In the genomic region with DNA sequence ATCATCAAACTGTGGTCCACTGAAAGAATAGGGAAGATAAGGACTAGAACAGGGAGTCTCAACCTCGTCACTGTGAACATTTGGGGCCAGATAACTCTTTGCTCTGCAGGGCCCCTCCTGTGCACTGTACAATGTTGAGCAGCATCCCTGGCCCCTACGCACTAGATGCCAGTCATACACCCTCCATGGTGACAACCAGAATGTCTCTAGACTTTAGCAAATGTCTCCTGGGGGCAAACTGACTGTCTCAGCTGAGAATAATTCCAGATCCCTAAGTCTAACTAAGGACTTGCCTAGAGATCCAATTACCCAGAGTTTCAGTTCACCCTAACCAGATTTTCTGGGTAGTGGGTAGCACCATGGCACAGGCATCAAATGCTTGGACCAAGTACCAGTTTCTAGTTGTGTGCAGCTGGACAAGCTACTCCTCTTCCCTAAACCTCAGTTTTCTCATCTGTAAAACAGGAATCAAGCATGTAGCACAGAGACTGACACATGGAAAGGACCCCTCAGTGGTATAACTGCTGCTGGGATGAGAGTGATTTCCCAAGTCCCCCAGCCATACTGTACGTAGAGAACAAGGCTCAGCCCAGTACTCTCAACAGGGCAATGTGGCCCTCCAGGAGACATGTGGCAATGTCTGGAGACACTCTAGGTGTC, we compare ENCODE assay signal across 20 cellular contexts.
DNase-seq lines count a peak whose midpoint lies in the region; ATAC-seq and TF ChIP-seq lines count a peak whose summit lies in the region.
"Had no signal": no experiment of that assay in that cellular context is flagged by ENCODE, and none has a peak within 500 bp of the region (broad histone marks: within the 10 kb centered on the region; RNA-seq: fewer than 3 reads in every experiment).

No MANE protein-coding gene starts in this region.

- peak overlapping the region in 1 of 2 experiments; percentile 48 for H3K18ac ChIP-seq in mesenchymal stem cell (ENCODE audit: low read depth in 1 of 2, low read length in 2 of 2)

- no peak overlapping the region for H3K27ac Mint-ChIP-seq in activated naive CD8-positive, alpha-beta T cell treated with anti-CD3 and anti-CD28 coated beads, Interleukin-2, amount 50 U/mL, for 24 hours
- H3K27ac Mint-ChIP-seq in activated naive CD8-positive, alpha-beta T cell treated with anti-CD3 and anti-CD28 coated beads for 36 hours, result no peak overlapping the region
- peak overlapping the region; percentile 72 for H3K27ac Mint-ChIP-seq in activated T-helper 1 cell treated with anti-CD3 and anti-CD28 coated beads, Interleukin-12 subunit alpha, Interleukin-12 subunit beta, Interleukin-2, Interleukin-4 antibody, amounts not matched to agents 30 ng/mL and 10 ng/mL and 1 ng/mL, durations not matched to agents 14 hours and 24 hours and 36 hours
- peak overlapping the region; percentile 32 for H3K27ac Mint-ChIP-seq in type B pancreatic cell
- H3K27ac Mint-ChIP-seq: activated naive CD4-positive, alpha-beta T cell treated with anti-CD3 and anti-CD28 coated beads, Interleukin-2, amount 50 U/mL, for 72 hours; CD4-positive, CD25-positive, alpha-beta regulatory T cell; dendritic cell treated with granulocyte-macrophage colony-stimulating factor and Interleukin-4, amounts not matched to agents 40 ng/mL and 50 ng/mL, for 4 days had no signal

- H3K79me1 ChIP-seq in mesenchymal stem cell (replicated peaks; ENCODE audit: low read length, poor library complexity, severe bottlenecking), result peaks cover 4% of the 10 kb centered on the region

- no peak overlapping the region for H3K4me2 ChIP-seq in mesenchymal stem cell (ENCODE audit: low read length, poor library complexity, severe bottlenecking)

- no peaks in the 10 kb centered on the region for H3K36me3 Mint-ChIP-seq in activated naive CD8-positive, alpha-beta T cell treated with anti-CD3 and anti-CD28 coated beads, Interleukin-2, amount 50 U/mL, for 24 hours (ENCODE audit: low read depth)
- no peaks in the 10 kb centered on the region for H3K36me3 Mint-ChIP-seq in activated naive CD8-positive, alpha-beta T cell treated with anti-CD3 and anti-CD28 coated beads for 36 hours
- peaks cover 7% of the 10 kb centered on the region for H3K36me3 Mint-ChIP-seq in activated T-helper 1 cell treated with anti-CD3 and anti-CD28 coated beads, Interleukin-12 subunit alpha, Interleukin-12 subunit beta, Interleukin-2, Interleukin-4 antibody, amounts not matched to agents 30 ng/mL and 10 ng/mL and 1 ng/mL, durations not matched to agents 14 hours and 24 hours and 36 hours (ENCODE audit: low read depth)
- H3K36me3 Mint-ChIP-seq in type B pancreatic cell, result peaks cover 22% of the 10 kb centered on the region
- H3K36me3 Mint-ChIP-seq: activated naive CD4-positive, alpha-beta T cell treated with anti-CD3 and anti-CD28 coated beads, Interleukin-2, amount 50 U/mL, for 72 hours had no signal

- peak overlapping the region; percentile 2 for H3K4me3 Mint-ChIP-seq in activated naive CD8-positive, alpha-beta T cell treated with anti-CD3 and anti-CD28 coated beads, Interleukin-2, amount 50 U/mL, for 24 hours
- no peak overlapping the region for H3K4me3 Mint-ChIP-seq in activated naive CD8-positive, alpha-beta T cell treated with anti-CD3 and anti-CD28 coated beads for 36 hours
- H3K4me3 Mint-ChIP-seq in activated T-helper 1 cell treated with anti-CD3 and anti-CD28 coated beads, Interleukin-12 subunit alpha, Interleukin-12 subunit beta, Interleukin-2, Interleukin-4 antibody, amounts not matched to agents 30 ng/mL and 10 ng/mL and 1 ng/mL, durations not matched to agents 14 hours and 24 hours and 36 hours, result no peak overlapping the region
- H3K4me3 Mint-ChIP-seq in type B pancreatic cell, result no peak overlapping the region
- H3K4me3 Mint-ChIP-seq: CD4-positive, CD25-positive, alpha-beta regulatory T cell; dendritic cell treated with granulocyte-macrophage colony-stimulating factor and Interleukin-4, amounts not matched to agents 40 ng/mL and 50 ng/mL, for 4 days had no signal

- H3K4ac ChIP-seq in mesenchymal stem cell (ENCODE audit: low read depth in 1 of 2, low read length in 2 of 2), result no peak overlapping the region

- H3K9ac ChIP-seq in mesenchymal stem cell (ENCODE audit: low read length), result peak overlapping the region; percentile 33

- H3K14ac ChIP-seq in mesenchymal stem cell (ENCODE audit: low read length in 2 of 2), result peak overlapping the region in 1 of 2 experiments; percentile 89

- no peaks in the 10 kb centered on the region for H3K27me3 ChIP-seq in mesenchymal stem cell (ENCODE audit: control insufficient read depth in 1 of 2, insufficient read depth in 1 of 2, low read length in 2 of 2)
- H3K27me3 ChIP-seq: Peyer's patch had no signal

- peaks cover 14% of the 10 kb centered on the region for H3K4me1 ChIP-seq in mesenchymal stem cell (ENCODE audit: control insufficient read depth, insufficient read depth, low read depth, low read length)

- ATAC-seq in activated naive CD8-positive, alpha-beta T cell treated with anti-CD3 and anti-CD28 coated beads, Interleukin-2, amount 50 U/mL, for 24 hours, result no peak
- ATAC-seq in HG02588 (IDR thresholded peaks at IDR 0.05; ENCODE audit: unreplicated experiment), result no peak
- ATAC-seq: left lobe of liver had no signal

- intact Hi-C loops in activated T-helper 1 cell treated with anti-CD3 and anti-CD28 coated beads, Interleukin-12 subunit alpha, Interleukin-12 subunit beta, Interleukin-2, Interleukin-4 antibody, amounts not matched to agents 30 ng/mL and 10 ng/mL and 1 ng/mL, durations not matched to agents 14 hours and 24 hours and 36 hours (cut with micrococcal nuclease), result loop anchor here (2.0 to 10.0 kb wide), 3 partner anchors 89 to 229 kb away; a partner anchor contains a TSS

- no peaks in the 10 kb centered on the region for H3K9me3 ChIP-seq in mesenchymal stem cell (ENCODE audit: control insufficient read depth, low read length)
- H3K9me3 ChIP-seq: mucosa of descending colon, Peyer's patch had no signal

- peaks cover 50% of the 10 kb centered on the region for H3K4me1 Mint-ChIP-seq in activated naive CD8-positive, alpha-beta T cell treated with anti-CD3 and anti-CD28 coated beads, Interleukin-2, amount 50 U/mL, for 24 hours
- peaks cover 25% of the 10 kb centered on the region for H3K4me1 Mint-ChIP-seq in activated naive CD8-positive, alpha-beta T cell treated with anti-CD3 and anti-CD28 coated beads for 36 hours
- peaks cover 43% of the 10 kb centered on the region for H3K4me1 Mint-ChIP-seq in activated T-helper 1 cell treated with anti-CD3 and anti-CD28 coated beads, Interleukin-12 subunit alpha, Interleukin-12 subunit beta, Interleukin-2, Interleukin-4 antibody, amounts not matched to agents 30 ng/mL and 10 ng/mL and 1 ng/mL, durations not matched to agents 14 hours and 24 hours and 36 hours (ENCODE audit: low read depth)
- peaks cover 26% of the 10 kb centered on the region for H3K4me1 Mint-ChIP-seq in type B pancreatic cell (ENCODE audit: unreplicated experiment)

- no peak overlapping the region for H2AK5ac ChIP-seq in mesenchymal stem cell (ENCODE audit: low read length, severe bottlenecking)

- H2BK12ac ChIP-seq in mesenchymal stem cell (ENCODE audit: low read length in 2 of 2), result peak overlapping the region in 1 of 2 experiments; percentile 40

- no peak overlapping the region for H2BK5ac ChIP-seq in mesenchymal stem cell (ENCODE audit: low read depth, low read length, poor library complexity, severe bottlenecking)

- H2BK15ac ChIP-seq in mesenchymal stem cell (ENCODE audit: low read depth, poor library complexity, severe bottlenecking), result no peak overlapping the region

- H4K8ac ChIP-seq in mesenchymal stem cell (ENCODE audit: low read length), result no peak overlapping the region

- no peak for TF ChIP-seq CTCF in type B pancreatic cell (conservative IDR thresholded peaks at IDR 0.05)

- no peak overlapping the region for H2AFZ ChIP-seq in mesenchymal stem cell (ENCODE audit: low read depth, low read length)

- DNase-seq in activated naive CD8-positive, alpha-beta T cell treated with anti-CD3 and anti-CD28 coated beads, Interleukin-2, amount 50 U/mL, for 24 hours, result no peak
- DNase-seq in activated naive CD8-positive, alpha-beta T cell treated with anti-CD3 and anti-CD28 coated beads for 36 hours, result no peak
- no peak for DNase-seq in activated T-helper 1 cell treated with anti-CD3 and anti-CD28 coated beads, Interleukin-12 subunit alpha, Interleukin-12 subunit beta, Interleukin-2, Interleukin-4 antibody, amounts not matched to agents 30 ng/mL and 10 ng/mL and 1 ng/mL, durations not matched to agents 14 hours and 24 hours and 36 hours (ENCODE audit: low spot score)
- DNase-seq in mesenchymal stem cell (no peak), type B pancreatic cell (ENCODE audit: extremely low spot score, unreplicated experiment) (no peak), NCI-H524 treated with DMSO at 0.1 percent for 48 hours (lab: John Stamatoyannopoulos, UW) (no peak), NCI-H2107 treated with DMSO at 0.1 percent for 48 hours (lab: John Stamatoyannopoulos, UW; ENCODE audit: unreplicated experiment) (no peak)
- DNase-seq: activated CD4-positive, alpha-beta T cell treated with anti-CD3 and anti-CD28 coated beads for 4 hours; CD4-positive, CD25-positive, alpha-beta regulatory T cell; mucosa of descending colon; NCI-H1417; NCI-H774; Peyer's patch; substantia nigra had no signal

- H3K36me3 ChIP-seq in mesenchymal stem cell (ENCODE audit: control insufficient read depth in 1 of 2, insufficient read depth in 2 of 2, low read depth in 1 of 2, low read length in 2 of 2), result peaks cover 26 to 46% of the 10 kb centered on the region in 2 experiments

- no peak overlapping the region for H2BK120ac ChIP-seq in mesenchymal stem cell (ENCODE audit: low read depth, low read length)

- WGBS in mesenchymal stem cell, result 77% methylated on average over 3 of the region's 3 CpGs

- no peak overlapping the region for H3K23ac ChIP-seq in mesenchymal stem cell (ENCODE audit: low read length in 2 of 2)

- no peak overlapping the region for H4K91ac ChIP-seq in mesenchymal stem cell (ENCODE audit: low read length)

- H3K9me3 Mint-ChIP-seq in activated naive CD8-positive, alpha-beta T cell treated with anti-CD3 and anti-CD28 coated beads, Interleukin-2, amount 50 U/mL, for 24 hours, result no peaks in the 10 kb centered on the region
- H3K9me3 Mint-ChIP-seq in activated naive CD8-positive, alpha-beta T cell treated with anti-CD3 and anti-CD28 coated beads for 36 hours, result no peaks in the 10 kb centered on the region
- no peaks in the 10 kb centered on the region for H3K9me3 Mint-ChIP-seq in activated T-helper 1 cell treated with anti-CD3 and anti-CD28 coated beads, Interleukin-12 subunit alpha, Interleukin-12 subunit beta, Interleukin-2, Interleukin-4 antibody, amounts not matched to agents 30 ng/mL and 10 ng/mL and 1 ng/mL, durations not matched to agents 14 hours and 24 hours and 36 hours
- no peaks in the 10 kb centered on the region for H3K9me3 Mint-ChIP-seq in type B pancreatic cell
- H3K9me3 Mint-ChIP-seq: activated naive CD4-positive, alpha-beta T cell treated with anti-CD3 and anti-CD28 coated beads, Interleukin-2, amount 50 U/mL, for 72 hours; dendritic cell treated with granulocyte-macrophage colony-stimulating factor and Interleukin-4, amounts not matched to agents 40 ng/mL and 50 ng/mL, for 4 days had no signal

- no peak overlapping the region for H3K27ac ChIP-seq in mesenchymal stem cell (ENCODE audit: low read length, poor library complexity, severe bottlenecking)
- H3K27ac ChIP-seq: epithelial cell of prostate, SK-N-MC had no signal

- peaks cover 45% of the 10 kb centered on the region for H3K27me3 Mint-ChIP-seq in activated naive CD8-positive, alpha-beta T cell treated with anti-CD3 and anti-CD28 coated beads, Interleukin-2, amount 50 U/mL, for 24 hours
- H3K27me3 Mint-ChIP-seq in activated naive CD8-positive, alpha-beta T cell treated with anti-CD3 and anti-CD28 coated beads for 36 hours, result peaks cover 44% of the 10 kb centered on the region
- peaks cover 9% of the 10 kb centered on the region for H3K27me3 Mint-ChIP-seq in activated T-helper 1 cell treated with anti-CD3 and anti-CD28 coated beads, Interleukin-12 subunit alpha, Interleukin-12 subunit beta, Interleukin-2, Interleukin-4 antibody, amounts not matched to agents 30 ng/mL and 10 ng/mL and 1 ng/mL, durations not matched to agents 14 hours and 24 hours and 36 hours (ENCODE audit: insufficient read depth)
- no peaks in the 10 kb centered on the region for H3K27me3 Mint-ChIP-seq in type B pancreatic cell

- H3K4me3 ChIP-seq in mesenchymal stem cell (ENCODE audit: insufficient read depth in 1 of 2, low read depth in 1 of 2, low read length in 2 of 2), result no peak overlapping the region
- H3K4me3 ChIP-seq: mucosa of descending colon, Peyer's patch, SK-N-MC had no signal

Comparison
In these comparisons a context has a peak if more than half of its experiments do, and no peak if none do; other contexts are left out.
1. H3K27ac Mint-ChIP-seq: peak in activated T-helper 1 cell treated with anti-CD3 and anti-CD28 coated beads, Interleukin-12 subunit alpha, Interleukin-12 subunit beta, Interleukin-2, Interleukin-4 antibody, amounts not matched to agents 30 ng/mL and 10 ng/mL and 1 ng/mL, durations not matched to agents 14 hours and 24 hours and 36 hours (single experiment) and type B pancreatic cell (single experiment); none in activated naive CD8-positive, alpha-beta T cell treated with anti-CD3 and anti-CD28 coated beads, Interleukin-2, amount 50 U/mL, for 24 hours (single experiment) and activated naive CD8-positive, alpha-beta T cell treated with anti-CD3 and anti-CD28 coated beads for 36 hours (single experiment).